ENCODE assay signal across 9 cellular contexts in the genomic region with DNA sequence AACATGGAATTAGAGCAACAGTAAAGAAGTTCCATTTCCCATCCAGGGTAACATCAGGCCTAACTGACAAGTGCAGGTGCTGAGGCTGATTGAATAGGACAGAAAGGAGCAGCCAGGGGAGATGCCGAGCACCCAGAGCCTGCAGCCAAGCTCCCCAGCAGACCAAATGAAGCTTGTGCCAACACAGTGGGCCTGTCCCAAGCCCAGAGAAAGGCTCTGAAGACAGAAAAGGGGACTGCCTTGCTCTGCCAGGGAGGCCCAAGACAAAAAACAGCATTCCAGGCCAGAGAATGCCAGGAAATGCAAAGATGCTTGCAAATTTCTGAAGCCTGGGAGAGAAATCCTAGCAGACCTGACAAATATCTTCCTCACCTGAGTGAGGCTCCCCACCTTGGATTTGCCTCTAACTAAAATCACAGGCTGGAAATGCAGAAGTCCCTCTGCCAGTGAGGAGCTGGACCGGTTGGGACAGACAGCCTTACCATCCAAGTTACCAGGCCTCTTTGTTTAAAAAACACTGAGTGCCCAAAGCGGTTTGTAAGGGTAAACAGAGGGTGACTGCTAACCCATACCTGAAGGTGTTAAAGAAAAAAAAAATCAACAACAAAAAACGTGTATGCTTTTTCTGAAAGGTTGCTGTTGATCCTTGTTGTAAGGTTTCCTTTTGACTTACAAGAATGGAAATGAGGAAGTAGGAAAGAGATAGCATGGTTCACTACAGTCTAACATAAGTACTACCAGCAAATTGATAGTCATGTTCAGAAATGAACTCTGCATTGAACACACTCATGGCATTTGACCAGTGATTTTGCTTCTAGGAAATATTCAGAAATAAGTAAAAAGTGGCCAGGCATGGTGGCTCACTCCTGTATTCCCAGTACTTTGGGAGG. TPM values are rescaled to one million over a fixed set of nuclear protein-coding genes. Genes with fewer than 3 reads are reported as not detected.
DNase-seq lines count a peak whose midpoint lies in the region; ATAC-seq and TF ChIP-seq lines count a peak whose summit lies in the region.
"Had no signal": no experiment of that assay in that cellular context is flagged by ENCODE, and none has a peak within 500 bp of the region (broad histone marks: within the 10 kb centered on the region; RNA-seq: fewer than 3 reads in every experiment).

No MANE protein-coding gene starts in this region.

- no peak overlapping the region for H3K9ac ChIP-seq in DND-41 (ENCODE audit: low read depth, low read length)

- POLR2A ChIA-PET in CD4-positive, alpha-beta memory T cell (lab: Charles Lee; ENCODE audit: partially characterized antibody), result no interaction called here

- H3K27me3 Mint-ChIP-seq in CD4-positive, alpha-beta memory T cell, result no peaks in the 10 kb centered on the region

- ATAC-seq in DND-41 (ENCODE audit: insufficient read depth, low read depth), result no peak
- peak; percentile 93 for ATAC-seq in GM19438 (IDR thresholded peaks at IDR 0.05; ENCODE audit: low read depth, unreplicated experiment)
- ATAC-seq in HG03064 (IDR thresholded peaks at IDR 0.05; ENCODE audit: low read depth, unreplicated experiment), result peak; percentile 87

- H2AFZ ChIP-seq in DND-41 (ENCODE audit: low read depth, low read length), result peak overlapping the region; percentile 26; the same call in 1 of the 2 replicates

- CTCF ChIA-PET in CD4-positive, alpha-beta memory T cell (lab: Charles Lee; ENCODE audit: partially characterized antibody), result no interaction called here

- no peaks in the 10 kb centered on the region for H3K36me3 ChIP-seq in DND-41 (ENCODE audit: insufficient read depth, low read length)
- no peaks in the 10 kb centered on the region for H3K36me3 ChIP-seq in CD4-positive, alpha-beta memory T cell (ENCODE audit: insufficient read depth, low read length)

- H3K4me3 Mint-ChIP-seq in CD4-positive, alpha-beta memory T cell, result no peak overlapping the region
- H3K4me3 Mint-ChIP-seq: activated T-helper 1 cell treated with anti-CD3 and anti-CD28 coated beads, Interleukin-12 subunit alpha, Interleukin-12 subunit beta, Interleukin-2, Interleukin-4 antibody, amounts not matched to agents 30 ng/mL and 10 ng/mL and 1 ng/mL, durations not matched to agents 14 hours and 24 hours and 36 hours had no signal

- no peak overlapping the region for H3K27ac ChIP-seq in DND-41 (ENCODE audit: low read length)
- H3K27ac ChIP-seq in CD4-positive, alpha-beta memory T cell (ENCODE audit: low read depth, low read length), result no peak overlapping the region

- in situ Hi-C loops in ACHN (cut with HindIII; ENCODE audit: low pct_ligation_motif_present, low pct_unique_long_range_greater_than_20kb, low sequenced_read_pairs), result no loop called here

- no peaks in the 10 kb centered on the region for H3K36me3 Mint-ChIP-seq in CD4-positive, alpha-beta memory T cell

- DNase-seq in DND-41, result no peak
- DNase-seq in SIG-M5 (lab: John Stamatoyannopoulos, UW), result peak; percentile 40
- no peak for DNase-seq in cardiac septum (ENCODE audit: low spot score)
- no peak for DNase-seq in ACHN
- DNase-seq in CD4-positive, alpha-beta memory T cell, result no peak
- DNase-seq in UCSD-AML1 (lab: John Stamatoyannopoulos, UW; ENCODE audit: unreplicated experiment), result no peak

- no peak overlapping the region for H3K27ac Mint-ChIP-seq in CD4-positive, alpha-beta memory T cell
- H3K27ac Mint-ChIP-seq: activated T-helper 1 cell treated with anti-CD3 and anti-CD28 coated beads, Interleukin-12 subunit alpha, Interleukin-12 subunit beta, Interleukin-2, Interleukin-4 antibody, amounts not matched to agents 30 ng/mL and 10 ng/mL and 1 ng/mL, durations not matched to agents 14 hours and 24 hours and 36 hours had no signal

- intact Hi-C loops in cardiac septum (cut with DNase I), result loop anchor here (10.0 kb wide), 1 partner anchor 67 kb away; no protein-coding TSS in a partner anchor
- intact Hi-C loops in CD4-positive, alpha-beta memory T cell (cut with micrococcal nuclease), result no loop called here

- H3K4me1 Mint-ChIP-seq in CD4-positive, alpha-beta memory T cell, result no peaks in the 10 kb centered on the region

- H3K9me3 Mint-ChIP-seq in CD4-positive, alpha-beta memory T cell, result no peaks in the 10 kb centered on the region
- H3K9me3 Mint-ChIP-seq: activated T-helper 1 cell treated with anti-CD3 and anti-CD28 coated beads, Interleukin-12 subunit alpha, Interleukin-12 subunit beta, Interleukin-2, Interleukin-4 antibody, amounts not matched to agents 30 ng/mL and 10 ng/mL and 1 ng/mL, durations not matched to agents 14 hours and 24 hours and 36 hours had no signal

- no peaks in the 10 kb centered on the region for H3K79me2 ChIP-seq in DND-41 (ENCODE audit: insufficient read depth, low read length)

- no peak overlapping the region for H3K4me2 ChIP-seq in DND-41 (ENCODE audit: insufficient read depth, low read length)

- H4K20me1 ChIP-seq in DND-41 (ENCODE audit: insufficient read depth, low read length), result no peaks in the 10 kb centered on the region

- H3K27me3 ChIP-seq in DND-41 (ENCODE audit: insufficient read depth, low read length, poor library complexity), result no peaks in the 10 kb centered on the region
- H3K27me3 ChIP-seq in CD4-positive, alpha-beta memory T cell (ENCODE audit: insufficient read depth, low read length), result no peaks in the 10 kb centered on the region

- no peaks in the 10 kb centered on the region for H3K9me3 ChIP-seq in DND-41 (ENCODE audit: insufficient read depth, low read length, severe bottlenecking)
- H3K9me3 ChIP-seq in CD4-positive, alpha-beta memory T cell (ENCODE audit: control insufficient read depth in 1 of 2, low read length in 2 of 2), result no peaks in the 10 kb centered on the region

- no peak overlapping the region for H3K4me3 ChIP-seq in DND-41 (ENCODE audit: low read depth in 1 of 2, low read length in 2 of 2)
- no peak overlapping the region for H3K4me3 ChIP-seq in CD4-positive, alpha-beta memory T cell (ENCODE audit: low read length in 2 of 2)

- H3K4me1 ChIP-seq in DND-41 (ENCODE audit: insufficient read depth, low read length), result no peaks in the 10 kb centered on the region
- H3K4me1 ChIP-seq in CD4-positive, alpha-beta memory T cell (ENCODE audit: insufficient read depth, low read length), result no peaks in the 10 kb centered on the region

- TF ChIP-seq CTCF in DND-41 (IDR thresholded peaks at IDR 0.05; ENCODE audit: borderline replicate concordance, extremely low read depth, low read length, poor library complexity, severe bottlenecking), result no peak

RNA-seq across cellular contexts. Expression of a gene that starts 11.9 kb away (rescaled TPM):
- total RNA-seq in cardiac septum, result 153 TPM
- 100 to 1,000 TPM; 311 to 331 TPM for total RNA-seq in CD4-positive, alpha-beta memory T cell
- polyA plus RNA-seq in CD4-positive, alpha-beta memory T cell, result 100 to 1,000 TPM; 564 to 714 TPM

RNA-seq across cellular contexts. Expression of a gene that starts 55.3 kb away (rescaled TPM):
- total RNA-seq in cardiac septum, result not detected
- not detected for total RNA-seq in CD4-positive, alpha-beta memory T cell
- polyA plus RNA-seq in CD4-positive, alpha-beta memory T cell, result not detected
- total RNA-seq: activated T-helper 1 cell treated with anti-CD3 and anti-CD28 coated beads, Interleukin-12 subunit alpha, Interleukin-12 subunit beta, Interleukin-2, Interleukin-4 antibody, amounts not matched to agents 30 ng/mL and 10 ng/mL and 1 ng/mL, durations not matched to agents 14 hours and 24 hours and 36 hours had no signal
